ENCODE assay signal across 16 cellular contexts in genomic region chr2:115386465-115386864, GRCh38.
DNase-seq lines count a peak whose midpoint lies in the region; ATAC-seq and TF ChIP-seq lines count a peak whose summit lies in the region.
"Had no signal": no experiment of that assay in that cellular context is flagged by ENCODE, and none has a peak within 500 bp of the region (broad histone marks: within the 10 kb centered on the region; RNA-seq: fewer than 3 reads in every experiment).

No MANE protein-coding gene starts in this region.

- no peak for ATAC-seq in HG02981 (IDR thresholded peaks at IDR 0.05; ENCODE audit: unreplicated experiment)
- ATAC-seq in left cardiac atrium, result no peak
- no peak for ATAC-seq in GM19397 (IDR thresholded peaks at IDR 0.05; ENCODE audit: unreplicated experiment)
- ATAC-seq: GM12878 had no signal

- H3K27ac ChIP-seq in WERI-Rb-1, result no peak overlapping the region
- H3K27ac ChIP-seq: BLaER1, HL-60 had no signal

- 0 out of 2 replicates have a peak, but pooled peaks have one; percentile 7 for TF ChIP-seq CTCF in WERI-Rb-1 (IDR thresholded peaks at IDR 0.05; ENCODE audit: low read depth, low read length)

- H3K27me3 ChIP-seq in WERI-Rb-1 (ENCODE audit: insufficient read depth, low read depth, severe bottlenecking), result no peaks in the 10 kb centered on the region
- H3K27me3 ChIP-seq: BLaER1 had no signal

- peaks cover 34% of the 10 kb centered on the region for H3K36me3 ChIP-seq in WERI-Rb-1
- H3K36me3 ChIP-seq: BLaER1 had no signal

- peak; percentile 26 for DNase-seq in NCI-H82 (lab: John Stamatoyannopoulos, UW)
- DNase-seq in NCI-H82 treated with DMSO at 0.1 percent for 48 hours (lab: John Stamatoyannopoulos, UW; ENCODE audit: unreplicated experiment), result no peak
- no peak for DNase-seq in WERI-Rb-1
- DNase-seq in iPS-NIHi7 (ENCODE audit: extremely low spot score), result peak; percentile 23
- DNase-seq in left cardiac atrium, result no peak
- DNase-seq: 8988T; CD4-positive, alpha-beta memory T cell; DND-41; EL; GOT3; HCEC 1CT had no signal

- intact Hi-C loops in left cardiac atrium (cut with DNase I), result no loop called here

- peaks cover 2% of the 10 kb centered on the region for H3K9me3 ChIP-seq in WERI-Rb-1 (ENCODE audit: severe bottlenecking)

- H3K4me3 ChIP-seq in WERI-Rb-1 (ENCODE audit: low read depth, low read length), result no peak overlapping the region
- H3K4me3 ChIP-seq: BLaER1, GM12878 had no signal

Comparison
In these comparisons a context has a peak if more than half of its experiments do, and no peak if none do; other contexts are left out.
1. DNase-seq: peak in NCI-H82 (single experiment) and iPS-NIHi7 (single experiment); none in NCI-H82 treated with DMSO at 0.1 percent for 48 hours (single experiment), WERI-Rb-1 (single experiment) and left cardiac atrium (single experiment).